ENCODE assay signal across 1 cellular context in genomic region chr5:43007911-43008368, GRCh38.
TF ChIP-seq lines count a peak whose summit lies in the region.

No MANE protein-coding gene starts in this region.

TF ChIP-seq in K562, 482 proteins besides CTCF, POLR2A, EP300 and RAD21 (continued from another document):
- TF ChIP-seq RBM15 (IDR thresholded peaks at IDR 0.05; ENCODE audit: insufficient read depth, low read length) (no peak), PHF8 (IDR thresholded peaks at IDR 0.05; ENCODE audit: borderline replicate concordance, low read length) (peak; percentile 58), ZNF184 (CRISPR knock-in tag; IDR thresholded peaks at IDR 0.05) (no peak), TCF7 (IDR thresholded peaks at IDR 0.05; ENCODE audit: borderline replicate concordance) (no peak), ZNF311 (CRISPR knock-in tag; IDR thresholded peaks at IDR 0.05) (no peak), PRDM10 (IDR thresholded peaks at IDR 0.05; ENCODE audit: partially characterized antibody) (no peak), RFX1 (IDR thresholded peaks at IDR 0.05) (no peak), ZNF699 (CRISPR knock-in tag; IDR thresholded peaks at IDR 0.05; ENCODE audit: insufficient replicate concordance) (no peak), GTF2B (IDR thresholded peaks at IDR 0.05; ENCODE audit: extremely low read depth, insufficient read length) (no peak), MECOM (CRISPR knock-in tag; IDR thresholded peaks at IDR 0.05) (no peak), STAT5A (IDR thresholded peaks at IDR 0.05; ENCODE audit: borderline replicate concordance, low read length) (no peak), FOXK2 (conservative IDR thresholded peaks at IDR 0.05 in 1 of 2, IDR thresholded peaks at IDR 0.05 in 1 of 2; ENCODE audit: low read depth in 2 of 2) (no peak), CBX1 (IDR thresholded peaks at IDR 0.05; ENCODE audit: low read depth) (no peak), ADNP (tag; IDR thresholded peaks at IDR 0.05) (no peak), E2F5 (CRISPR knock-in tag; IDR thresholded peaks at IDR 0.05) (no peak), FOXP1 (CRISPR knock-in tag; IDR thresholded peaks at IDR 0.05) (no peak), PHTF2 (CRISPR knock-in tag; IDR thresholded peaks at IDR 0.05) (no peak), CXXC5 (CRISPR knock-in tag; IDR thresholded peaks at IDR 0.05) (no peak), RBFOX2 (IDR thresholded peaks at IDR 0.05; ENCODE audit: low read depth, low read length) (peak; percentile 82), PTBP1 (IDR thresholded peaks at IDR 0.05; ENCODE audit: low read depth, low read length) (0 out of 2 replicates have a peak, but pooled peaks have one; percentile 38), ZNF584 (CRISPR knock-in tag; IDR thresholded peaks at IDR 0.05; ENCODE audit: low read depth) (no peak), ZNF655 (CRISPR knock-in tag; IDR thresholded peaks at IDR 0.05) (no peak), CBX8 (IDR thresholded peaks at IDR 0.05; ENCODE audit: borderline replicate concordance, extremely low read depth, low read depth, low read length, poor library complexity, severe bottlenecking) (no peak), SP2 (IDR thresholded peaks at IDR 0.05; ENCODE audit: extremely low read depth, low read depth, low read length, poor library complexity, severe bottlenecking) (no peak), MAFG (tag; conservative IDR thresholded peaks at IDR 0.05) (no peak), NCOA2 (IDR thresholded peaks at IDR 0.05; ENCODE audit: partially characterized antibody in 2 of 2) (no peak), DMBX1 (CRISPR knock-in tag; IDR thresholded peaks at IDR 0.05; ENCODE audit: borderline replicate concordance) (no peak), TGIF2 (CRISPR knock-in tag; IDR thresholded peaks at IDR 0.05) (no peak), ZNF316 (IDR thresholded peaks at IDR 0.05) (no peak), NFATC3 (IDR thresholded peaks at IDR 0.05) (no peak), TCF3 (CRISPR knock-in tag; IDR thresholded peaks at IDR 0.05) (no peak), ETS2 (tag; IDR thresholded peaks at IDR 0.05; ENCODE audit: borderline replicate concordance, poor library complexity, severe bottlenecking) (no peak), MNT (conservative IDR thresholded peaks at IDR 0.05) (peak; percentile 18 to 46; a peak in 1 of 4 replicates), ATF2 (CRISPR knock-in tag; IDR thresholded peaks at IDR 0.05) (no peak), ASH1L (IDR thresholded peaks at IDR 0.05; ENCODE audit: borderline replicate concordance, low read depth, partially characterized antibody) (no peak), FOSL1 (tag; conservative IDR thresholded peaks at IDR 0.05) (no peak; the same call in 1 of the 2 replicates), CBX3 (IDR thresholded peaks at IDR 0.05; ENCODE audit: borderline replicate concordance in 1 of 2, low read length in 2 of 2) (0 out of 3 replicates have a peak, but pooled peaks of 1 of the 2 experiments have one; percentile 7), ZNF384 (IDR thresholded peaks at IDR 0.05; ENCODE audit: low read depth, low read length) (no peak), JUND (IDR thresholded peaks at IDR 0.05; ENCODE audit: borderline replicate concordance, low read depth, low read length) (no peak), JUND (tag; IDR thresholded peaks at IDR 0.05; ENCODE audit: borderline replicate concordance, low read depth, low read length) (no peak), THRA (IDR thresholded peaks at IDR 0.05) (no peak), PREB (CRISPR knock-in tag; IDR thresholded peaks at IDR 0.05) (no peak), CUX1 (CRISPR knock-in tag; IDR thresholded peaks at IDR 0.05) (no peak), HIVEP1 (CRISPR knock-in tag; IDR thresholded peaks at IDR 0.05) (no peak), CHD1 (IDR thresholded peaks at IDR 0.05; ENCODE audit: low read length) (no peak), ILF3 (IDR thresholded peaks at IDR 0.05; ENCODE audit: borderline replicate concordance) (no peak), SIRT6 (IDR thresholded peaks at IDR 0.05; ENCODE audit: low read depth, low read length) (no peak), NR0B1 (IDR thresholded peaks at IDR 0.05; ENCODE audit: partially characterized antibody) (no peak)
TF ChIP-seq in K562: peak in this region for 48.
